ENCODE assay signal across 8 cellular contexts in the genomic region with DNA sequence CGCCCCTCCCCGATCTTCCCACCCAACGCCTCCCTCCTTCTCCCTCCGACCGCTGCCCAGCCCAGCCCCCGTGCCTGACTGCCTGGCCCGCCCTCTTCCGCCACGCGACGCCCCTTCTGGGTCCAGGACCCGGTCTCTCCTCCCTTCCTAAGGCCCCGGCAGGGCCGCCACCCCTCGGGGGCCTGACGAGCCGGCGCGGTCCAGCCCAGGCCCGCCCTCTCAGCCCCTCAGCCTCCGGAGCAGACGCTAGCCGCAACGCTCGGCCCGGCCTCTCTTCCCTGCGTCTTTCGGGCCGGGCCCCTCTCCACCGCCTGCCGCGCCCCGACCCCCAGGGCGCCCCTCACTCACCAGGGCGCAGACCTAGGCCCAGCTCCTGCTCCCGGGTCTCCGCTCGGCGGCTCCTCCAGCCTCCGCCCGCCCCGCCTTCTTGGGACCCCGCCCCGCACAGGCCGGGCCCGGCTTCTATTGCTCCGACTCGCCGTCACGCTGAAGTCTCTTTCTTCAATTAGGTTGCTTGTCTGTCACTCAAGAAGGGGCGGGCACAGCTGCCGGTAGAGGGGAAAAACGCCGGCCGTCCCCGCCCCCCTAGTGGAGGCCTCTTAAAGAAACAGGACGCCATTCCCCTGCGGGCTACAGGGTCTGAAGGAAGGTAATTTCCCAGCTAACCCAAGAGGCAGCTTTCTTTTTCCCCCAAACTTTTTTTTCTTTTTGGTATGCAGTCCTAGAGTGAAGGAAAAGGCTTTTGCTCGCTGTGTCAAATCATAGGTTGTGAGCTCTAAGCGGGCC. TPM values are rescaled to one million over a fixed set of nuclear protein-coding genes. Genes with fewer than 3 reads are reported as not detected.
DNase-seq lines count a peak whose midpoint lies in the region; ATAC-seq and TF ChIP-seq lines count a peak whose summit lies in the region.

A gene with protein sequence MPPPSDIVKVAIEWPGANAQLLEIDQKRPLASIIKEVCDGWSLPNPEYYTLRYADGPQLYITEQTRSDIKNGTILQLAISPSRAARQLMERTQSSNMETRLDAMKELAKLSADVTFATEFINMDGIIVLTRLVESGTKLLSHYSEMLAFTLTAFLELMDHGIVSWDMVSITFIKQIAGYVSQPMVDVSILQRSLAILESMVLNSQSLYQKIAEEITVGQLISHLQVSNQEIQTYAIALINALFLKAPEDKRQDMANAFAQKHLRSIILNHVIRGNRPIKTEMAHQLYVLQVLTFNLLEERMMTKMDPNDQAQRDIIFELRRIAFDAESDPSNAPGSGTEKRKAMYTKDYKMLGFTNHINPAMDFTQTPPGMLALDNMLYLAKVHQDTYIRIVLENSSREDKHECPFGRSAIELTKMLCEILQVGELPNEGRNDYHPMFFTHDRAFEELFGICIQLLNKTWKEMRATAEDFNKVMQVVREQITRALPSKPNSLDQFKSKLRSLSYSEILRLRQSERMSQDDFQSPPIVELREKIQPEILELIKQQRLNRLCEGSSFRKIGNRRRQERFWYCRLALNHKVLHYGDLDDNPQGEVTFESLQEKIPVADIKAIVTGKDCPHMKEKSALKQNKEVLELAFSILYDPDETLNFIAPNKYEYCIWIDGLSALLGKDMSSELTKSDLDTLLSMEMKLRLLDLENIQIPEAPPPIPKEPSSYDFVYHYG (minus strand): TSS at position 416 of the 786 bp plus-strand sequence. CDS start 12,133 bp downstream, outside the sequence.

- TF ChIP-seq CTCF in glutamatergic neuron (IDR thresholded peaks at IDR 0.05; ENCODE audit: partially characterized antibody, unreplicated experiment) (peak; percentile 38), ovary (IDR thresholded peaks at IDR 0.05) (peak in 1 of 3 donors; percentile 11), thyroid gland (IDR thresholded peaks at IDR 0.05) (peak in 1 of 6 experiments; percentile 15)

- 1% methylated on average over 54 to 60 of the region's 60 CpGs for WGBS in ovary, 3 donors
- 0 to 1% methylated on average over 27 to 44 of the region's 60 CpGs for WGBS in thyroid gland, 2 donors

- ATAC-seq in HG02610 (IDR thresholded peaks at IDR 0.05; ENCODE audit: unreplicated experiment): peak; percentile 88

- no peak for TF ChIP-seq EP300 in ovary (IDR thresholded peaks at IDR 0.05)

- H3K27me3 ChIP-seq in ovary (no peaks in the 10 kb centered on the region), thyroid gland (no peaks in the 10 kb centered on the region)

- H3K4me3 ChIP-seq in GM08714 (ENCODE audit: low read length) (peak within 1 kb of the TSS; percentile 64), ovary (peak within 1 kb of the TSS; percentile 96), thyroid gland (replicated peaks in 1 of 3) (peak within 1 kb of the TSS; percentile 27 to 88 (median 66))

- H3K27ac Mint-ChIP-seq in activated naive CD8-positive, alpha-beta T cell: peak within 1 kb of the TSS; percentile 96
- peak within 1 kb of the TSS; percentile 33 for H3K27ac Mint-ChIP-seq in glutamatergic neuron (ENCODE audit: unreplicated experiment)

- no peaks in the 10 kb centered on the region for H3K36me3 ChIP-seq in ovary
- no peaks in the 10 kb centered on the region for H3K36me3 ChIP-seq in thyroid gland

- peaks cover 2% of the 10 kb centered on the region for H3K36me3 Mint-ChIP-seq in activated naive CD8-positive, alpha-beta T cell
- H3K36me3 Mint-ChIP-seq in glutamatergic neuron (ENCODE audit: unreplicated experiment): peaks cover 4% of the 10 kb centered on the region

- DNase-seq in NCI-H1092 treated with DMSO at 0.1 percent for 48 hours (lab: John Stamatoyannopoulos, UW): peak; percentile 99
- DNase-seq in SKM-1 (lab: John Stamatoyannopoulos, UW; ENCODE audit: unreplicated experiment): peak; percentile 94
- DNase-seq in glutamatergic neuron: peak; percentile 97
- DNase-seq in ovary: peak; percentile 95 to 98 (median 96)
- DNase-seq in thyroid gland: peak; percentile 100

- H3K9me3 ChIP-seq in ovary (no peaks in the 10 kb centered on the region), thyroid gland (no peaks in the 10 kb centered on the region)

- intact Hi-C loops in ovary (cut with DNase I) (loop anchor here in 1 of 4 donors (1.0 kb wide), 1 partner anchor 42 kb away; no protein-coding TSS in a partner anchor), thyroid gland (cut with DNase I) (no loop called here)

- H3K4me3 Mint-ChIP-seq in activated naive CD8-positive, alpha-beta T cell: peak within 1 kb of the TSS; percentile 96
- H3K4me3 Mint-ChIP-seq in glutamatergic neuron (ENCODE audit: unreplicated experiment): peak within 1 kb of the TSS; percentile 96

- peak within 1 kb of the TSS; percentile 80 to 82 for H3K27ac ChIP-seq in ovary
- peak within 1 kb of the TSS; percentile 75 to 90 (median 88) for H3K27ac ChIP-seq in thyroid gland

- peaks cover 64% of the 10 kb centered on the region for H3K4me1 Mint-ChIP-seq in activated naive CD8-positive, alpha-beta T cell (ENCODE audit: low read depth)
- peaks cover 10% of the 10 kb centered on the region for H3K4me1 Mint-ChIP-seq in glutamatergic neuron (ENCODE audit: low read depth, unreplicated experiment)

- peak; percentile 59 for TF ChIP-seq POLR2A in ovary (IDR thresholded peaks at IDR 0.05)
- TF ChIP-seq POLR2A in thyroid gland (IDR thresholded peaks at IDR 0.05): peak; percentile 47 to 70

- H3K4me1 ChIP-seq in ovary (ENCODE audit: insufficient read depth): peaks cover 16% of the 10 kb centered on the region
- peaks cover 36 to 54% of the 10 kb centered on the region in 2 donors for H3K4me1 ChIP-seq in thyroid gland

- H3K9me3 Mint-ChIP-seq in activated naive CD8-positive, alpha-beta T cell (ENCODE audit: low read depth): no peaks in the 10 kb centered on the region
- H3K9me3 Mint-ChIP-seq in glutamatergic neuron (ENCODE audit: unreplicated experiment): peaks cover 8% of the 10 kb centered on the region

- H3K27me3 Mint-ChIP-seq in activated naive CD8-positive, alpha-beta T cell: no peaks in the 10 kb centered on the region
- H3K27me3 Mint-ChIP-seq in glutamatergic neuron (ENCODE audit: unreplicated experiment): peaks cover 5% of the 10 kb centered on the region

RNA-seq across cellular contexts. Expression of the gene that starts here (rescaled TPM):
- total RNA-seq in glutamatergic neuron (ENCODE audit: unreplicated experiment) (60.3 TPM), ovary (10 to 100 TPM; 20.1 to 51.7 (median 41.0) TPM), thyroid gland (10 to 100 TPM; 47.0 to 60.6 (median 54.6) TPM)
- 10 to 100 TPM; 19.1 to 57.6 TPM for polyA plus RNA-seq in ovary

Comparison
In these comparisons a context has a peak if more than half of its experiments do, and no peak if none do; other contexts are left out.
1. Peak in every context shown above with its lines: DNase-seq, ATAC-seq, H3K4me3 ChIP-seq and H3K27ac ChIP-seq.